Comparison of ENCODE assay signal across 29 cellular contexts in the genomic region with DNA sequence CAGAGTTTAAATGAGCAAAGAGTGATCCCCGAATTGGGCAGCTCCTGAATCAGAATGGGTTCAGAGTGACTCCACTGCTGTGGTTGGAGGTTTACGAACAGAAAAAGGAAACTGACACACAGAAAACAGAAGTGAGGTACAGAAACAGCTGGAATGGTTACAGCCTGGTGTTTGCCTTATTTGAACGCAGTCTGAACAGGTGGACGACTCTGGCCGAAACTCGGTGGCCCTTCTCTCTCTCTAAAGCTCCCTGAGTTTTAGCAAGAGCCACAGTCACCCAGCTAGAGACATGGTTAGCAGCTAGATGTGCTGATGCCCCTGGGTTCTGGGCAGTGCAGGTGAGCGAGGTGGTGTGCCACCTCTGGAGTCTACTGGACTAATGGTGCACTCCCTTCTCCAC.
"Had no signal": no experiment of that assay in that cellular context is flagged by ENCODE, and none has a peak within 500 bp of the region (broad histone marks: within the 10 kb centered on the region; RNA-seq: fewer than 3 reads in every experiment).

No MANE protein-coding gene starts in this region.

- DNase-seq: hypothalamus; immature natural killer cell; kidney; left colon; left lung; lower lobe of right lung; mammary epithelial cell; mesenchymal stem cell; naive thymus-derived CD4-positive, alpha-beta T cell; nucleus accumbens; pancreas; posterior cingulate gyrus; retina; right cardiac atrium; stimulated activated CD4-positive, alpha-beta T cell treated with anti-CD3 and anti-CD28 coated beads, Interleukin-12 subunit alpha, Interleukin-12 subunit beta, amount 100 ng/mL, for 4 hours; stimulated activated CD4-positive, alpha-beta T cell treated with anti-CD3 and anti-CD28 coated beads, Interleukin-15, amount 100 ng/mL, for 24 hours; stimulated activated CD4-positive, alpha-beta T cell treated with anti-CD3 and anti-CD28 coated beads, Interleukin-2, amount 100 ng/mL, for 24 hours; stimulated activated CD4-positive, alpha-beta T cell treated with anti-CD3 and anti-CD28 coated beads, Interleukin-4, amount 100 ng/mL, for 1 hour; stimulated activated naive CD4-positive, alpha-beta T cell treated with Interleukin-2 at 50 U/mL for 16 hours; stimulated activated naive CD8-positive, alpha-beta T cell treated with anti-CD3 and anti-CD28 coated beads, Interleukin-15, amount 100 ng/mL, for 72 hours; substantia nigra; upper lobe of left lung had no signal

- H3K9me3 Mint-ChIP-seq: immature natural killer cell; neural crest cell; stimulated activated effector memory CD8-positive, alpha-beta T cell treated with anti-CD3 and anti-CD28 coated beads, Interleukin-12 subunit alpha, Interleukin-12 subunit beta, amount 100 ng/mL, for 72 hours; stimulated activated naive CD8-positive, alpha-beta T cell treated with anti-CD3 and anti-CD28 coated beads, Interleukin-15, amount 100 ng/mL, for 72 hours had no signal

- H3K9me3 ChIP-seq: left lung, lower lobe of right lung, pancreas, prostate gland, tibial nerve, upper lobe of left lung, vagina had no signal

- H3K27me3 Mint-ChIP-seq: naive thymus-derived CD4-positive, alpha-beta T cell; stimulated activated naive CD8-positive, alpha-beta T cell treated with anti-CD3 and anti-CD28 coated beads, Interleukin-15, amount 100 ng/mL, for 72 hours had no signal

- H3K4me1 ChIP-seq: left lung, lower lobe of right lung, prostate gland, tibial nerve, upper lobe of left lung, vagina had no signal

- H3K27ac Mint-ChIP-seq: immature natural killer cell; nephron; stimulated activated effector memory CD8-positive, alpha-beta T cell treated with anti-CD3 and anti-CD28 coated beads, Interleukin-12 subunit alpha, Interleukin-12 subunit beta, amount 100 ng/mL, for 72 hours had no signal

- ATAC-seq: left colon; left lung; naive thymus-derived CD4-positive, alpha-beta T cell; right cardiac atrium; stimulated activated effector memory CD8-positive, alpha-beta T cell treated with anti-CD3 and anti-CD28 coated beads, Interleukin-12 subunit alpha, Interleukin-12 subunit beta, amount 100 ng/mL, for 72 hours; stimulated activated naive CD8-positive, alpha-beta T cell treated with anti-CD3 and anti-CD28 coated beads, Interleukin-15, amount 100 ng/mL, for 72 hours had no signal

- H3K4me3 ChIP-seq: left lung, lower lobe of right lung, pancreas, prostate gland, skin epidermis, tibial nerve, upper lobe of left lung, vagina had no signal

- H3K27ac ChIP-seq: left lung, lower lobe of right lung, pancreas, prostate gland, skin epidermis, tibial nerve, upper lobe of left lung, vagina had no signal

- H3K4me1 Mint-ChIP-seq: immature natural killer cell; neural crest cell; stimulated activated effector memory CD8-positive, alpha-beta T cell treated with anti-CD3 and anti-CD28 coated beads, Interleukin-12 subunit alpha, Interleukin-12 subunit beta, amount 100 ng/mL, for 72 hours; stimulated activated naive CD8-positive, alpha-beta T cell treated with anti-CD3 and anti-CD28 coated beads, Interleukin-15, amount 100 ng/mL, for 72 hours had no signal

- H3K4me3 Mint-ChIP-seq: immature natural killer cell; naive thymus-derived CD4-positive, alpha-beta T cell; nephron; neural crest cell; stimulated activated effector memory CD8-positive, alpha-beta T cell treated with anti-CD3 and anti-CD28 coated beads, Interleukin-12 subunit alpha, Interleukin-12 subunit beta, amount 100 ng/mL, for 72 hours; stimulated activated naive CD8-positive, alpha-beta T cell treated with anti-CD3 and anti-CD28 coated beads, Interleukin-15, amount 100 ng/mL, for 72 hours had no signal

- H3K27me3 ChIP-seq: left lung, pancreas, tibial nerve, upper lobe of left lung, vagina had no signal
